24 cellular contexts compared by ENCODE assay signal in the genomic region with DNA sequence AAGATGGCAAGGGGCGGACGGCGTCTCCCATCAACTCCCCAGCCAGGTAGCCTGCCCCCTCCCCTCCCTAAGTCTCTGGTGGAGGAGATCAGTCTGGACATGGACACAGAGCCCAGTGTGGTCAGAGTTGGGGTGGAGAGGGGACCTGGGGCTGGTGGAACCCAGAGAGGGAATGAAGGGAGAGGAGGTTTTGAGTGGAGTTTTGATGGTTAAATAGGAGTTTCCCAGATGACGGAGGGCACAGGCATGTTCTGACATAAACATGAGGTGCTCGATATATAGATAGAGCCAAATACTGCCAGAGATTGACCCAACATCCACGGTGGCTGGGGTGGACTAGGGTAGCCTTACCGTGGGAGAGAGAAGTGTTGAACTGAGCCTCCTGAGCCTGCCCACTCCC. TPM values are rescaled to one million over a fixed set of nuclear protein-coding genes. Genes with fewer than 3 reads are reported as not detected.
DNase-seq lines count a peak whose midpoint lies in the region; ATAC-seq and TF ChIP-seq lines count a peak whose summit lies in the region.
"Had no signal": no experiment of that assay in that cellular context is flagged by ENCODE, and none has a peak within 500 bp of the region (broad histone marks: within the 10 kb centered on the region; RNA-seq: fewer than 3 reads in every experiment).

No MANE protein-coding gene starts in this region.

- H3K9me3 ChIP-seq in HEK293 (ENCODE audit: control insufficient read depth, insufficient read depth, low read depth, low read length) (no peaks in the 10 kb centered on the region), T-helper 17 cell (ENCODE audit: control insufficient read depth, low read length, poor library complexity, severe bottlenecking) (no peaks in the 10 kb centered on the region)
- no peaks in the 10 kb centered on the region for H3K9me3 ChIP-seq in CD8-positive, alpha-beta T cell (ENCODE audit: low read length)

- CTCF ChIA-PET in HEK293 (lab: Yijun Ruan, JAX): no interaction called here
- CTCF ChIA-PET in CD8-positive, alpha-beta T cell (lab: Charles Lee): no interaction called here

- H3K9me3 Mint-ChIP-seq in stimulated activated effector memory CD8-positive, alpha-beta T cell treated with anti-CD3 and anti-CD28 coated beads, Interleukin-12 subunit alpha, Interleukin-12 subunit beta, amount 100 ng/mL, for 72 hours: peaks cover 5% of the 10 kb centered on the region
- H3K9me3 Mint-ChIP-seq in CD8-positive, alpha-beta T cell: no peaks in the 10 kb centered on the region
- H3K9me3 Mint-ChIP-seq in activated T-cell treated with anti-CD3 and anti-CD28 coated beads, Interleukin-2, amount 50 U/mL, for 72 hours: peaks cover 14 to 15% of the 10 kb centered on the region in 2 donors

- no peak overlapping the region for H3K4me3 Mint-ChIP-seq in T-helper 17 cell
- no peak overlapping the region for H3K4me3 Mint-ChIP-seq in stimulated activated effector memory CD8-positive, alpha-beta T cell treated with anti-CD3 and anti-CD28 coated beads, Interleukin-12 subunit alpha, Interleukin-12 subunit beta, amount 100 ng/mL, for 72 hours
- no peak overlapping the region for H3K4me3 Mint-ChIP-seq in CD8-positive, alpha-beta T cell
- no peak overlapping the region for H3K4me3 Mint-ChIP-seq in activated T-cell treated with anti-CD3 and anti-CD28 coated beads, Interleukin-2, amount 50 U/mL, for 72 hours
- H3K4me3 Mint-ChIP-seq: B cell; CD8-positive, alpha-beta memory T cell had no signal

- POLR2A ChIA-PET in HEK293 (lab: Yijun Ruan, JAX): interaction anchor here (1.6 kb wide), 1 partner anchor 41 kb away, joined by 4 read pairs; no protein-coding TSS in a partner anchor
- POLR2A ChIA-PET in CD8-positive, alpha-beta T cell (lab: Charles Lee): no interaction called here

- no peak overlapping the region for H3K4me3 ChIP-seq in HEK293 (ENCODE audit: low read depth, low read length)
- no peak overlapping the region for H3K4me3 ChIP-seq in CD8-positive, alpha-beta T cell (ENCODE audit: low read depth, low read length)
- H3K4me3 ChIP-seq: BLaER1 treated with 17β-estradiol and CSF1 and Interleukin-3, amounts not matched to agents 10 nM and 100 nM; GM23248; K562 had no signal

- H3K27ac Mint-ChIP-seq in T-helper 17 cell: peak overlapping the region; percentile 46
- H3K27ac Mint-ChIP-seq in stimulated activated effector memory CD8-positive, alpha-beta T cell treated with anti-CD3 and anti-CD28 coated beads, Interleukin-12 subunit alpha, Interleukin-12 subunit beta, amount 100 ng/mL, for 72 hours: peak overlapping the region; percentile 36
- no peak overlapping the region for H3K27ac Mint-ChIP-seq in CD8-positive, alpha-beta T cell
- H3K27ac Mint-ChIP-seq in activated T-cell treated with anti-CD3 and anti-CD28 coated beads, Interleukin-2, amount 50 U/mL, for 72 hours: no peak overlapping the region
- H3K27ac Mint-ChIP-seq: B cell had no signal

- peaks cover 2% of the 10 kb centered on the region for H3K36me3 Mint-ChIP-seq in T-helper 17 cell (ENCODE audit: low read depth)
- H3K36me3 Mint-ChIP-seq in stimulated activated effector memory CD8-positive, alpha-beta T cell treated with anti-CD3 and anti-CD28 coated beads, Interleukin-12 subunit alpha, Interleukin-12 subunit beta, amount 100 ng/mL, for 72 hours: peaks cover 10% of the 10 kb centered on the region
- no peaks in the 10 kb centered on the region for H3K36me3 Mint-ChIP-seq in CD8-positive, alpha-beta T cell
- peaks cover 9 to 18% of the 10 kb centered on the region in 2 donors for H3K36me3 Mint-ChIP-seq in activated T-cell treated with anti-CD3 and anti-CD28 coated beads, Interleukin-2, amount 50 U/mL, for 72 hours (ENCODE audit: insufficient read depth in 2 of 2)
- H3K36me3 Mint-ChIP-seq: CD8-positive, alpha-beta memory T cell had no signal

- no peak overlapping the region for H3K27ac ChIP-seq in HEK293 (ENCODE audit: extremely low read depth, low read depth, low read length)
- no peak overlapping the region for H3K27ac ChIP-seq in CD8-positive, alpha-beta T cell (ENCODE audit: low read depth, low read length)
- H3K27ac ChIP-seq: BLaER1 treated with 17β-estradiol and CSF1 and Interleukin-3, amounts not matched to agents 10 nM and 100 nM; GM23248; HL-60 had no signal

- H3K27me3 ChIP-seq in CD8-positive, alpha-beta T cell (ENCODE audit: insufficient read depth, low read length): no peaks in the 10 kb centered on the region
- H3K27me3 ChIP-seq: BLaER1 treated with 17β-estradiol and CSF1 and Interleukin-3, amounts not matched to agents 10 nM and 100 nM had no signal

- H3K4me1 Mint-ChIP-seq in T-helper 17 cell: peaks cover 4% of the 10 kb centered on the region
- peaks cover 12% of the 10 kb centered on the region for H3K4me1 Mint-ChIP-seq in stimulated activated effector memory CD8-positive, alpha-beta T cell treated with anti-CD3 and anti-CD28 coated beads, Interleukin-12 subunit alpha, Interleukin-12 subunit beta, amount 100 ng/mL, for 72 hours
- H3K4me1 Mint-ChIP-seq in CD8-positive, alpha-beta T cell (ENCODE audit: low read depth): no peaks in the 10 kb centered on the region
- no peaks in the 10 kb centered on the region for H3K4me1 Mint-ChIP-seq in activated T-cell treated with anti-CD3 and anti-CD28 coated beads, Interleukin-2, amount 50 U/mL, for 72 hours (ENCODE audit: low read depth)
- H3K4me1 Mint-ChIP-seq: B cell had no signal

- H3K27me3 Mint-ChIP-seq in T-helper 17 cell: no peaks in the 10 kb centered on the region
- no peaks in the 10 kb centered on the region for H3K27me3 Mint-ChIP-seq in CD8-positive, alpha-beta T cell (ENCODE audit: low read depth)
- no peaks in the 10 kb centered on the region for H3K27me3 Mint-ChIP-seq in activated T-cell treated with anti-CD3 and anti-CD28 coated beads, Interleukin-2, amount 50 U/mL, for 72 hours (ENCODE audit: low read depth)
- H3K27me3 Mint-ChIP-seq: B cell; CD8-positive, alpha-beta memory T cell had no signal

- peak; percentile 2 for DNase-seq in AG08396 (ENCODE audit: low spot score)
- no peak for DNase-seq in T-helper 17 cell
- no peak for DNase-seq in stimulated activated effector memory CD8-positive, alpha-beta T cell treated with anti-CD3 and anti-CD28 coated beads, Interleukin-12 subunit alpha, Interleukin-12 subunit beta, amount 100 ng/mL, for 72 hours (ENCODE audit: low spot score in 2 of 2)
- DNase-seq in CD8-positive, alpha-beta T cell: no peak
- DNase-seq in activated T-cell treated with anti-CD3 and anti-CD28 coated beads, Interleukin-2, amount 50 U/mL, for 72 hours: no peak
- no peak for DNase-seq in putamen (ENCODE audit: low spot score)
- DNase-seq: 8988T; CD8-positive, alpha-beta memory T cell; COR-L47; DMS 273 treated with DMSO at 0.1 percent for 48 hours; DMS53; DND-41; EL; GM23248 had no signal

- TF ChIP-seq CTCF in HEK293 (tag by site-specific recombination; IDR thresholded peaks at IDR 0.05): no peak
- no peak for TF ChIP-seq CTCF in CD8-positive, alpha-beta T cell (IDR thresholded peaks at IDR 0.05)

- no peaks in the 10 kb centered on the region for H3K4me1 ChIP-seq in HEK293 (ENCODE audit: control insufficient read depth, insufficient read depth, low read length)
- no peaks in the 10 kb centered on the region for H3K4me1 ChIP-seq in CD8-positive, alpha-beta T cell (ENCODE audit: insufficient read depth, low read length)

- intact Hi-C loops in CD8-positive, alpha-beta T cell (cut with DNase I, micrococcal nuclease): no loop called here

- H3K36me3 ChIP-seq in HEK293 (ENCODE audit: control insufficient read depth in 2 of 2, insufficient read depth in 1 of 2, low read length in 2 of 2): peaks cover 6 to 27% of the 10 kb centered on the region in 2 experiments; a peak in 2 of 3 replicates
- H3K36me3 ChIP-seq in CD8-positive, alpha-beta T cell (ENCODE audit: insufficient read depth, low read length): no peaks in the 10 kb centered on the region

- no peak for ATAC-seq in T-helper 17 cell
- ATAC-seq in stimulated activated effector memory CD8-positive, alpha-beta T cell treated with anti-CD3 and anti-CD28 coated beads, Interleukin-12 subunit alpha, Interleukin-12 subunit beta, amount 100 ng/mL, for 72 hours: no peak
- ATAC-seq in CD8-positive, alpha-beta T cell: no peak
- ATAC-seq in activated T-cell treated with anti-CD3 and anti-CD28 coated beads, Interleukin-2, amount 50 U/mL, for 72 hours (replicated peaks in 1 of 2): no peak
- ATAC-seq: HCT116, K562 had no signal

TF ChIP-seq in HEK293, 187 proteins besides CTCF, POLR2A, EP300 and RAD21:
- TF ChIP-seq ZFP3 (tag by site-specific recombination; IDR thresholded peaks at IDR 0.05; ENCODE audit: low read depth) (peak; percentile 73), EGR2 (tag by site-specific recombination; IDR thresholded peaks at IDR 0.05; ENCODE audit: low read depth) (no peak)
TF ChIP-seq in HEK293: peak in this region for 1.

RNA-seq across cellular contexts. Expression of a gene that starts 14.1 kb away (rescaled TPM):
- total RNA-seq in T-helper 17 cell: 1 to 10 TPM; 1.5 to 2.9 TPM
- 1 to 10 TPM; 3.1 to 4.9 TPM for total RNA-seq in CD8-positive, alpha-beta T cell
- 10 to 100 TPM; 17.1 to 22.8 TPM for total RNA-seq in activated T-cell treated with anti-CD3 and anti-CD28 coated beads, Interleukin-2, amount 50 U/mL, for 72 hours

RNA-seq across cellular contexts. Expression of a gene that starts 16.3 kb away (rescaled TPM):
- total RNA-seq in T-helper 17 cell: 1 to 10 TPM; 5.2 to 7.9 TPM
- 10 to 100 TPM; 18.7 to 19.5 TPM for total RNA-seq in CD8-positive, alpha-beta T cell
- total RNA-seq in activated T-cell treated with anti-CD3 and anti-CD28 coated beads, Interleukin-2, amount 50 U/mL, for 72 hours: 10 to 100 TPM; 19.8 to 29.1 TPM
- total RNA-seq: A673, B cell, G401, GM23248, H4, HT1080, K562 had no signal

RNA-seq across cellular contexts. Expression of a gene that starts 20.2 kb away (rescaled TPM):
- 1 to 10 TPM; 1.9 to 3.3 TPM for total RNA-seq in T-helper 17 cell
- under 1 TPM; 0.65 to 0.97 TPM for total RNA-seq in CD8-positive, alpha-beta T cell
- 10 to 100 TPM in 1 of 2 donors, 1 to 10 TPM in 1; 8.3 to 10.0 TPM for total RNA-seq in activated T-cell treated with anti-CD3 and anti-CD28 coated beads, Interleukin-2, amount 50 U/mL, for 72 hours

RNA-seq across cellular contexts. Expression of a gene that starts 24.9 kb away (rescaled TPM):
- total RNA-seq in T-helper 17 cell: 10 to 100 TPM; 13.0 to 15.1 TPM
- total RNA-seq in CD8-positive, alpha-beta T cell: 10 to 100 TPM in 1 of 2 experiments, 1 to 10 TPM in 1; 7.3 to 10.4 TPM
- 10 to 100 TPM in 1 of 2 donors, 1 to 10 TPM in 1; 9.7 to 10.3 TPM for total RNA-seq in activated T-cell treated with anti-CD3 and anti-CD28 coated beads, Interleukin-2, amount 50 U/mL, for 72 hours

RNA-seq across cellular contexts. Expression of a gene that starts 39.4 kb away (rescaled TPM):
- not detected for total RNA-seq in T-helper 17 cell
- under 1 TPM in 1 of 2 experiments, not detected in 1; 0.11 TPM for total RNA-seq in CD8-positive, alpha-beta T cell
- not detected for total RNA-seq in activated T-cell treated with anti-CD3 and anti-CD28 coated beads, Interleukin-2, amount 50 U/mL, for 72 hours
- total RNA-seq: A673; CD8-positive, alpha-beta memory T cell; G401; GM23248; H4; HT1080 had no signal

Comparison
In these comparisons a context has a peak if more than half of its experiments do, and no peak if none do; other contexts are left out.
1. H3K27ac Mint-ChIP-seq: peak in T-helper 17 cell (single experiment) and stimulated activated effector memory CD8-positive, alpha-beta T cell treated with anti-CD3 and anti-CD28 coated beads, Interleukin-12 subunit alpha, Interleukin-12 subunit beta, amount 100 ng/mL, for 72 hours (single experiment); none in CD8-positive, alpha-beta T cell (single experiment) and activated T-cell treated with anti-CD3 and anti-CD28 coated beads, Interleukin-2, amount 50 U/mL, for 72 hours (single experiment).